In genomic region chr19:10404888-10405808, GRCh38 we compare ENCODE assay signal across 8 cellular contexts.
DNase-seq lines count a peak whose midpoint lies in the region; ATAC-seq and TF ChIP-seq lines count a peak whose summit lies in the region.

No MANE protein-coding gene starts in this region.

- ATAC-seq in HG03039 (IDR thresholded peaks at IDR 0.05; ENCODE audit: unreplicated experiment) (no peak), GM19467 (IDR thresholded peaks at IDR 0.05; ENCODE audit: unreplicated experiment) (no peak)

- DNase-seq in T-helper 22 cell (ENCODE audit: low read depth) (peak; percentile 46), retinal pigment epithelial cell (ENCODE audit: low read depth) (no peak), HUDEP-2 (lab: John Stamatoyannopoulos, UW; ENCODE audit: unreplicated experiment in 76 of 76) (no peak), NCI-H226 (no peak)
- peak; percentile 32 for DNase-seq in effector CD4-positive, alpha-beta T cell

- H3K4me3 ChIP-seq in GM08714 (ENCODE audit: low read length), result peak overlapping the region; percentile 90; the same call in 1 of the 2 replicates
- peak overlapping the region; percentile 100 for H3K4me3 ChIP-seq in retinal pigment epithelial cell (ENCODE audit: low read length)

- TF ChIP-seq CTCF in retinal pigment epithelial cell (conservative IDR thresholded peaks at IDR 0.05; ENCODE audit: low read depth, low read length), result no peak

Comparison
In these comparisons a context has a peak if more than half of its experiments do, and no peak if none do; other contexts are left out.
1. DNase-seq: peak in T-helper 22 cell (single experiment) and effector CD4-positive, alpha-beta T cell (single experiment); none in retinal pigment epithelial cell (single experiment), HUDEP-2 (0 of 76) and NCI-H226 (single experiment).